Comparison of ENCODE assay signal across 24 cellular contexts in genomic region chr4:186767794-186768193, GRCh38. TPM values are rescaled to one million over a fixed set of nuclear protein-coding genes. Genes with fewer than 3 reads are reported as not detected.
DNase-seq lines count a peak whose midpoint lies in the region; ATAC-seq and TF ChIP-seq lines count a peak whose summit lies in the region.
"Had no signal": no experiment of that assay in that cellular context is flagged by ENCODE, and none has a peak within 500 bp of the region (broad histone marks: within the 10 kb centered on the region; RNA-seq: fewer than 3 reads in every experiment).

No MANE protein-coding gene starts in this region.

- no TSS peak for BruUV-seq in Calu3 (replicated peaks; lab: Mats Ljungman, UMichigan)

- peak overlapping the region; percentile 62 for H3K27ac Mint-ChIP-seq in Calu3 (ENCODE audit: unreplicated experiment)
- H3K27ac Mint-ChIP-seq: CD14-positive monocyte; CD4-positive, alpha-beta memory T cell; CD4-positive, CD25-positive, alpha-beta regulatory T cell; CD8-positive, alpha-beta memory T cell had no signal

- H3K23ac ChIP-seq in mesenchymal stem cell (ENCODE audit: low read length in 2 of 2): no peak overlapping the region

- H2BK12ac ChIP-seq in mesenchymal stem cell (ENCODE audit: low read length in 2 of 2): no peak overlapping the region

- H2BK5ac ChIP-seq in mesenchymal stem cell (ENCODE audit: low read depth, low read length, poor library complexity, severe bottlenecking): no peak overlapping the region

- peaks cover 12% of the 10 kb centered on the region for H3K36me3 Mint-ChIP-seq in Calu3 (ENCODE audit: insufficient read depth, unreplicated experiment)
- H3K36me3 Mint-ChIP-seq: CD14-positive monocyte; CD4-positive, alpha-beta memory T cell; CD4-positive, CD25-positive, alpha-beta regulatory T cell had no signal

- no peak overlapping the region for H2AK5ac ChIP-seq in mesenchymal stem cell (ENCODE audit: low read length, severe bottlenecking)

- no peaks in the 10 kb centered on the region for H3K27me3 ChIP-seq in RWPE2 (ENCODE audit: insufficient read depth, poor library complexity, severe bottlenecking)
- no peaks in the 10 kb centered on the region for H3K27me3 ChIP-seq in mesenchymal stem cell (ENCODE audit: control insufficient read depth in 1 of 2, insufficient read depth in 1 of 2, low read length in 2 of 2)
- H3K27me3 ChIP-seq: BE2C, BLaER1 had no signal

- H3K9me3 Mint-ChIP-seq in Calu3 (ENCODE audit: low read depth, unreplicated experiment): no peaks in the 10 kb centered on the region

- H4K8ac ChIP-seq in mesenchymal stem cell (ENCODE audit: low read length): no peak overlapping the region

- no peak overlapping the region for H2BK120ac ChIP-seq in mesenchymal stem cell (ENCODE audit: low read depth, low read length)

- H3K36me3 ChIP-seq in RWPE2 (ENCODE audit: low read depth): no peaks in the 10 kb centered on the region
- no peaks in the 10 kb centered on the region for H3K36me3 ChIP-seq in mesenchymal stem cell (ENCODE audit: control insufficient read depth in 1 of 2, insufficient read depth in 2 of 2, low read depth in 1 of 2, low read length in 2 of 2)
- H3K36me3 ChIP-seq: BE2C, BLaER1 had no signal

- H3K79me1 ChIP-seq in mesenchymal stem cell (replicated peaks; ENCODE audit: low read length, poor library complexity, severe bottlenecking): no peaks in the 10 kb centered on the region

- H3K14ac ChIP-seq in mesenchymal stem cell (ENCODE audit: low read length in 2 of 2): no peak overlapping the region

- H3K4me2 ChIP-seq in mesenchymal stem cell (ENCODE audit: low read length, poor library complexity, severe bottlenecking): no peak overlapping the region
- H3K4me2 ChIP-seq: BLaER1 had no signal

- H3K4ac ChIP-seq in mesenchymal stem cell (ENCODE audit: low read depth in 1 of 2, low read length in 2 of 2): no peak overlapping the region

- H4K91ac ChIP-seq in mesenchymal stem cell (ENCODE audit: low read length): peak overlapping the region; percentile 83

- H3K4me3 ChIP-seq in RWPE2 (ENCODE audit: severe bottlenecking) (no peak overlapping the region), mesenchymal stem cell (ENCODE audit: insufficient read depth in 1 of 2, low read depth in 1 of 2, low read length in 2 of 2) (no peak overlapping the region)
- H3K4me3 ChIP-seq: BLaER1, GM12878 had no signal

- no peaks in the 10 kb centered on the region for H3K27me3 Mint-ChIP-seq in Calu3 (ENCODE audit: unreplicated experiment)
- H3K27me3 Mint-ChIP-seq: CD4-positive, alpha-beta memory T cell; CD4-positive, CD25-positive, alpha-beta regulatory T cell; CD8-positive, alpha-beta memory T cell had no signal

- H3K9ac ChIP-seq in mesenchymal stem cell (ENCODE audit: low read length): no peak overlapping the region
- H3K9ac ChIP-seq: BLaER1 had no signal

- TF ChIP-seq CTCF in Calu3 (IDR thresholded peaks at IDR 0.05; ENCODE audit: unreplicated experiment) (no peak), RWPE2 (IDR thresholded peaks at IDR 0.05; ENCODE audit: poor library complexity, severe bottlenecking) (no peak)

- H3K4me1 ChIP-seq in RWPE2 (ENCODE audit: insufficient read depth, poor library complexity, severe bottlenecking) (peaks cover 53% of the 10 kb centered on the region), mesenchymal stem cell (ENCODE audit: control insufficient read depth, insufficient read depth, low read depth, low read length) (peaks cover 8% of the 10 kb centered on the region)
- H3K4me1 ChIP-seq: BE2C had no signal

- CTCF ChIA-PET in Calu3 (lab: Charles Lee): no interaction called here

- ATAC-seq in RWPE2 (ENCODE audit: low read depth): no peak
- no peak for ATAC-seq in HG03108 (IDR thresholded peaks at IDR 0.05; ENCODE audit: unreplicated experiment)
- ATAC-seq: GM12878 had no signal

- no peak overlapping the region for H3K18ac ChIP-seq in mesenchymal stem cell (ENCODE audit: low read depth in 1 of 2, low read length in 2 of 2)

- H2AFZ ChIP-seq in mesenchymal stem cell (ENCODE audit: low read depth, low read length): no peak overlapping the region

- peaks cover 30% of the 10 kb centered on the region for H3K4me1 Mint-ChIP-seq in Calu3 (ENCODE audit: low read depth, unreplicated experiment)
- H3K4me1 Mint-ChIP-seq: CD14-positive monocyte; CD4-positive, alpha-beta memory T cell; CD4-positive, CD25-positive, alpha-beta regulatory T cell; CD8-positive, alpha-beta memory T cell had no signal

- 98% methylated on average over 3 of the region's 4 CpGs for WGBS in mesenchymal stem cell

- DNase-seq in Calu3: no peak
- DNase-seq in RWPE2 (ENCODE audit: low spot score): no peak
- no peak for DNase-seq in mesenchymal stem cell
- DNase-seq in stimulated activated CD4-positive, alpha-beta T cell treated with anti-CD3 and anti-CD28 coated beads, Interleukin-2, amount 100 ng/mL, for 48 hours: no peak
- DNase-seq in inferior parietal cortex (ENCODE audit: extremely low spot score): no peak
- DNase-seq: 8988T; ACHN; BE2C; C1 segment of cervical spinal cord; CD4-positive, alpha-beta memory T cell; CD4-positive, CD25-positive, alpha-beta regulatory T cell; CD8-positive, alpha-beta memory T cell; COR-L47; DMS 273 treated with DMSO at 0.1 percent for 48 hours; DMS153; DMS53; DMS79; DND-41; EL; GDM1 had no signal

- H3K27ac ChIP-seq in RWPE2 (ENCODE audit: poor library complexity, severe bottlenecking): peak overlapping the region; percentile 96
- no peak overlapping the region for H3K27ac ChIP-seq in mesenchymal stem cell (ENCODE audit: low read length, poor library complexity, severe bottlenecking)
- H3K27ac ChIP-seq: BLaER1 had no signal

- H3K4me3 Mint-ChIP-seq in Calu3 (ENCODE audit: low read depth, unreplicated experiment): no peak overlapping the region
- H3K4me3 Mint-ChIP-seq: CD14-positive monocyte; CD4-positive, alpha-beta memory T cell; CD4-positive, CD25-positive, alpha-beta regulatory T cell; CD8-positive, alpha-beta memory T cell had no signal

- intact Hi-C loops in Calu3 (cut with micrococcal nuclease; ENCODE audit: unreplicated experiment): no loop called here

- no peak overlapping the region for H2BK15ac ChIP-seq in mesenchymal stem cell (ENCODE audit: low read depth, poor library complexity, severe bottlenecking)

- no peaks in the 10 kb centered on the region for H3K9me3 ChIP-seq in RWPE2 (ENCODE audit: severe bottlenecking)
- no peaks in the 10 kb centered on the region for H3K9me3 ChIP-seq in mesenchymal stem cell (ENCODE audit: control insufficient read depth, low read length)
- H3K9me3 ChIP-seq: BE2C, BLaER1 had no signal

RNA-seq across cellular contexts. Expression of gene FAT1, which starts 44.1 kb away (rescaled TPM):
- 197 and 210 TPM in 2 replicates for total RNA-seq in Calu3 (2022)
- polyA plus RNA-seq in mesenchymal stem cell (2013, experiment 1 of 2): 137 TPM
- polyA plus RNA-seq in mesenchymal stem cell (2013, experiment 2 of 2): 119 TPM
- total RNA-seq: CD4-positive, alpha-beta memory T cell; CD4-positive, CD25-positive, alpha-beta regulatory T cell; CD8-positive, alpha-beta memory T cell had no signal
- polyA plus RNA-seq: CD14-positive monocyte; CD4-positive, alpha-beta memory T cell; CD8-positive, alpha-beta memory T cell had no signal
